8 cellular contexts compared by ENCODE assay signal in the genomic region with DNA sequence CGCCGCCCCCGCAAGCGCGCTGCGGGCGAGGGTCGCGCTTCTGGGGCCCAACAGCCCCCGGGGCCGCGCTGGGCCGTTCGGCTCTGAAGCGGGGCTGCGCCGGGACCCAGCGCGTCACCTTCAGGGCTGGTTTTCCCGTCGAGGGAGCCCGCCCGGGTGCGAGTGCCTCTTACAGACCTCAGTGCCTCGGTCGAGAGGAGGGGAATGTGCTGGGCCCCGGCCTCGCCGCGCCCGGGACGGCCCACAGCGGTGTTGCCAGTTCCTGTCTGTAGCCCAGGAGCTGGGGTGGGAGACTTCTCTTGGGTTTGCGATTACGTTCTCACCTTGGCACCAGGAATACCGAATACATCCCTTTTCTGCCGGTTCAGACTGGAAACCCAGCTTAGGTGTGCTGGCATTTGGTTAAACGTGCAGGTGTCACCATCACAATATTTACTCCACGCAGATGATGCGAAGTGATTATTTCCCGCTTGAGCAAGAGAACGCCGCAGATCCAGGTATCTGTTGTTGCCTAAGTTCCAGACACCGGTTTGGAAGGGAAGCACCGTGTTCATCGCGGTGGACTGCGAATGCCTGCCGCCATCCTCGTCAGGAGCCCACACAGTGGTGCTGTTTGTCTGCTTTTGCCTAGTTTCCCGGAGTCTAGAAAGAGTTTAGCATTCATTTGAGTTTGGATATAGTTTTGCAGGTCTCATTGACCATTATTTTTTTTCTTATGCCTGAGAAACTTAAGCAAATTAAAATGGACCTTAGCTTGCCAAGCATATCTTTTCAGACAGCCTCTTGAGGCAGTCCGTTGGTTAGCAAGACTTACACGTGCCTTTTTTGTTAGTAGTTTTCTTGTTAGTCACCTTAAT.
DNase-seq lines count a peak whose midpoint lies in the region; ATAC-seq and FAIRE-seq lines count a peak whose summit lies in the region.

No MANE protein-coding gene starts in this region.

- peak; percentile 1 for ATAC-seq in HG02852 (IDR thresholded peaks at IDR 0.05; ENCODE audit: unreplicated experiment)

- no peak for FAIRE-seq in GM19239 (lab: Jason Lieb, UNC)

- DNase-seq in DMS53 treated with DMSO at 0.1 percent for 48 hours (lab: John Stamatoyannopoulos, UW; ENCODE audit: unreplicated experiment) (peak; percentile 19), T-helper 9 cell (peak; percentile 25), cerebellar cortex (ENCODE audit: low spot score) (peak; percentile 67), kidney glomerular epithelial cell (lab: John Stamatoyannopoulos, UW) (peak; percentile 54), GM19239 (ENCODE audit: insufficient read length, low spot score) (no peak)
- DNase-seq in stimulated activated CD4-positive, alpha-beta T cell treated with anti-CD3 and anti-CD28 coated beads, Interleukin-15, amount 100 ng/mL, for 24 hours = peak; percentile 63
- no peak for DNase-seq in NK-92 treated with Interleukin-12 subunit alpha and Interleukin-12 subunit beta, amount 100 ng/mL, for 24 hours (lab: John Stamatoyannopoulos, UW)

Comparison
In these comparisons a context has a peak if more than half of its experiments do, and no peak if none do; other contexts are left out.
1. DNase-seq: peak in DMS53 treated with DMSO at 0.1 percent for 48 hours (single experiment), T-helper 9 cell (single experiment), cerebellar cortex (single experiment), kidney glomerular epithelial cell (single experiment) and stimulated activated CD4-positive, alpha-beta T cell treated with anti-CD3 and anti-CD28 coated beads, Interleukin-15, amount 100 ng/mL, for 24 hours (single experiment); none in GM19239 (single experiment) and NK-92 treated with Interleukin-12 subunit alpha and Interleukin-12 subunit beta, amount 100 ng/mL, for 24 hours (single experiment).